In genomic region chr18:328928-329327, GRCh38 we compare ENCODE assay signal across 26 cellular contexts.
DNase-seq lines count a peak whose midpoint lies in the region; ATAC-seq, FAIRE-seq and TF ChIP-seq lines count a peak whose summit lies in the region.
"Had no signal": no experiment of that assay in that cellular context is flagged by ENCODE, and none has a peak within 500 bp of the region (broad histone marks: within the 10 kb centered on the region; RNA-seq: fewer than 3 reads in every experiment).

No MANE protein-coding gene starts in this region.

- no peaks in the 10 kb centered on the region for H3K9me3 Mint-ChIP-seq in neural progenitor cell
- H3K9me3 Mint-ChIP-seq: CD4-positive, alpha-beta memory T cell; CD8-positive, alpha-beta memory T cell had no signal

- H3K36me3 Mint-ChIP-seq in neural progenitor cell, result peaks cover 15% of the 10 kb centered on the region
- H3K36me3 Mint-ChIP-seq: CD14-positive monocyte; CD4-positive, alpha-beta memory T cell; CD4-positive, CD25-positive, alpha-beta regulatory T cell; CD8-positive, alpha-beta memory T cell had no signal

- H3K36me3 ChIP-seq in HepG2 (replicated peaks in 1 of 2; ENCODE audit: control insufficient read depth in 1 of 2, insufficient read depth in 2 of 2, low read length in 2 of 2) (no peaks in the 10 kb centered on the region), right lobe of liver (no peaks in the 10 kb centered on the region), K562 (ENCODE audit: control insufficient read depth, insufficient read depth, low read length) (no peaks in the 10 kb centered on the region), neural progenitor cell (no peaks in the 10 kb centered on the region)

- H3F3A ChIP-seq in neural progenitor cell (ENCODE audit: low read depth), result no peaks in the 10 kb centered on the region

- peak overlapping the region; percentile 11 for H3K27ac Mint-ChIP-seq in neural progenitor cell
- H3K27ac Mint-ChIP-seq: B cell; CD14-positive monocyte; CD4-positive, alpha-beta memory T cell; CD4-positive, CD25-positive, alpha-beta regulatory T cell; CD8-positive, alpha-beta memory T cell had no signal

- H3K4me1 Mint-ChIP-seq in neural progenitor cell, result no peaks in the 10 kb centered on the region
- H3K4me1 Mint-ChIP-seq: B cell; CD4-positive, alpha-beta memory T cell; CD4-positive, CD25-positive, alpha-beta regulatory T cell; CD8-positive, alpha-beta memory T cell had no signal

- no peak overlapping the region for H3K4me2 ChIP-seq in HepG2 (ENCODE audit: low read depth, low read length)
- no peak overlapping the region for H3K4me2 ChIP-seq in K562 (ENCODE audit: insufficient read depth, low read length)
- no peak overlapping the region for H3K4me2 ChIP-seq in neural progenitor cell
- H3K4me2 ChIP-seq: A549 had no signal

- H3K9ac ChIP-seq in HepG2 (ENCODE audit: insufficient read depth, low read depth, low read length) (no peak overlapping the region), K562 (ENCODE audit: insufficient read depth in 1 of 2, low read depth in 2 of 2, low read length in 2 of 2) (no peak overlapping the region), neural progenitor cell (no peak overlapping the region)

- TF ChIP-seq RAD21 in HepG2 (CRISPR knock-in tag; IDR thresholded peaks at IDR 0.05), result no peak
- no peak for TF ChIP-seq RAD21 in K562 (CRISPR knock-in tag; conservative IDR thresholded peaks at IDR 0.05 in 1 of 2, IDR thresholded peaks at IDR 0.05 in 1 of 2)

- POLR2A ChIA-PET in HepG2 (lab: Yijun Ruan, JAX) (no interaction called here), K562 (lab: Yijun Ruan, JAX) (interaction anchor here (0.7 to 1.2 kb wide), 5 partner anchors 12 to 299 kb away, joined by 3 to 4 read pairs (median 4); no protein-coding TSS in a partner anchor), HEK293T (lab: Yijun Ruan, JAX) (no interaction called here)

- TF ChIP-seq EP300 in HepG2 (IDR thresholded peaks at IDR 0.05; ENCODE audit: low read depth in 2 of 2, low read length in 2 of 2) (no peak), HepG2 (CRISPR knock-in tag; IDR thresholded peaks at IDR 0.05; ENCODE audit: borderline replicate concordance) (no peak), K562 (IDR thresholded peaks at IDR 0.05; ENCODE audit: low read length) (no peak)

- ATAC-seq in HepG2 (no peak), right lobe of liver (no peak), K562 (no peak)
- ATAC-seq: A549 had no signal

- TF ChIP-seq CTCF in HepG2 (CRISPR knock-in tag; IDR thresholded peaks at IDR 0.05) (no peak), right lobe of liver (IDR thresholded peaks at IDR 0.05) (no peak), K562 (IDR thresholded peaks at IDR 0.05 in 2 of 3, conservative IDR thresholded peaks at IDR 0.05 in 1 of 3; ENCODE audit: insufficient read depth in 2 of 3, low read depth in 1 of 3, low read length in 3 of 3) (no peak), neural progenitor cell (IDR thresholded peaks at IDR 0.05) (no peak)

- DNase-seq in HepG2 (ENCODE audit: low spot score) (no peak), right lobe of liver (no peak), K562 (ENCODE audit: extremely low read depth in 1 of 4, low spot score in 3 of 4) (no peak), neural progenitor cell (ENCODE audit: low spot score) (no peak), NOMO-1 (lab: John Stamatoyannopoulos, UW; ENCODE audit: unreplicated experiment in 2 of 2) (no peak), NCI-H2171 treated with DMSO at 0.1 percent for 48 hours (lab: John Stamatoyannopoulos, UW) (no peak), HEK293T (ENCODE audit: extremely low spot score) (no peak)
- DNase-seq: AML-193; C1 segment of cervical spinal cord; CD4-positive, alpha-beta memory T cell; CD4-positive, CD25-positive, alpha-beta regulatory T cell; CD8-positive, alpha-beta memory T cell; COR-L47; DMS 273 treated with DMSO at 0.1 percent for 48 hours; DMS153; DMS53; DMS79; DND-41; EL; GDM1 had no signal

- no TSS peak for BruUV-seq in HepG2 (replicated peaks; lab: Mats Ljungman, UMichigan)
- BruUV-seq in K562 (replicated peaks; lab: Mats Ljungman, UMichigan), result no TSS peak

- FAIRE-seq in HepG2 (lab: Jason Lieb, UNC) (no peak), K562 (lab: Jason Lieb, UNC) (no peak)
- FAIRE-seq: A549, GM12891, GM19239 had no signal

- TF ChIP-seq POLR2A in HepG2 (IDR thresholded peaks at IDR 0.05; ENCODE audit: insufficient read depth in 1 of 2, low read depth in 2 of 2, low read length in 2 of 2) (no peak), right lobe of liver (IDR thresholded peaks at IDR 0.05) (no peak), K562 (conservative IDR thresholded peaks at IDR 0.05) (no peak)

- peaks cover 2% of the 10 kb centered on the region for H3K27me3 Mint-ChIP-seq in neural progenitor cell (ENCODE audit: insufficient read depth, low read depth)
- H3K27me3 Mint-ChIP-seq: CD4-positive, CD25-positive, alpha-beta regulatory T cell had no signal

- H3K27me3 ChIP-seq in HepG2 (ENCODE audit: control insufficient read depth in 1 of 2, insufficient read depth in 2 of 2, low read length in 2 of 2), result no peaks in the 10 kb centered on the region
- no peaks in the 10 kb centered on the region for H3K27me3 ChIP-seq in right lobe of liver
- H3K27me3 ChIP-seq in K562 (ENCODE audit: control insufficient read depth in 2 of 2, insufficient read depth in 2 of 2, low read length in 2 of 2), result peaks cover 29 to 61% of the 10 kb centered on the region in 2 experiments
- H3K27me3 ChIP-seq in neural progenitor cell, result no peaks in the 10 kb centered on the region

- H3K9me3 ChIP-seq in HepG2 (ENCODE audit: low read length), result no peaks in the 10 kb centered on the region
- H3K9me3 ChIP-seq in right lobe of liver, result no peaks in the 10 kb centered on the region
- H3K9me3 ChIP-seq in K562 (replicated peaks; ENCODE audit: control insufficient read depth, insufficient read depth, low read depth, low read length), result no peaks in the 10 kb centered on the region
- H3K9me3 ChIP-seq in neural progenitor cell (ENCODE audit: low read depth), result no peaks in the 10 kb centered on the region
- H3K9me3 ChIP-seq: A549 had no signal

- H3K27ac ChIP-seq in HepG2 (ENCODE audit: extremely low read length, insufficient read depth, low read length) (no peak overlapping the region), right lobe of liver (no peak overlapping the region), K562 (ENCODE audit: extremely low read depth, low read depth, low read length) (no peak overlapping the region), neural progenitor cell (no peak overlapping the region)
- H3K27ac ChIP-seq: 22Rv1, A549 had no signal

- H3K4me1 ChIP-seq in HepG2 (ENCODE audit: insufficient read depth, low read length), result peaks cover 9% of the 10 kb centered on the region
- H3K4me1 ChIP-seq in right lobe of liver, result no peaks in the 10 kb centered on the region
- no peaks in the 10 kb centered on the region; a peak in 1 of 5 replicates for H3K4me1 ChIP-seq in K562 (replicated peaks in 1 of 2; ENCODE audit: control insufficient read depth in 2 of 2, insufficient read depth in 2 of 2, low read length in 2 of 2)
- H3K4me1 ChIP-seq in neural progenitor cell, result no peaks in the 10 kb centered on the region
- H3K4me1 ChIP-seq: A549 had no signal

- CTCF ChIA-PET in HepG2 (lab: Yijun Ruan, JAX; ENCODE audit: low intra/inter-chr PET ratio, low total read pairs), result no interaction called here
- CTCF ChIA-PET in K562 (lab: Yijun Ruan, JAX; ENCODE audit: low intra/inter-chr PET ratio), result no interaction called here
- CTCF ChIA-PET in HEK293T (lab: Yijun Ruan, JAX), result no interaction called here

- in situ Hi-C loops in HepG2 (cut with HindIII; ENCODE audit: extremely low pct_ligation_motif_present, low pct_unique_long_range_greater_than_20kb) (no loop called here), K562 (cut with MboI) (no loop called here)

- intact Hi-C loops in HepG2 (cut with micrococcal nuclease; ENCODE audit: unreplicated experiment) (no loop called here), right lobe of liver (cut with DNase I) (no loop called here), K562 (cut with micrococcal nuclease) (no loop called here)

- H3K79me2 ChIP-seq in HepG2 (ENCODE audit: insufficient read depth, low read length) (no peaks in the 10 kb centered on the region), K562 (ENCODE audit: control insufficient read depth, insufficient read depth, low read length) (no peaks in the 10 kb centered on the region), neural progenitor cell (ENCODE audit: low read depth) (no peaks in the 10 kb centered on the region)

- H4K20me1 ChIP-seq in HepG2 (ENCODE audit: insufficient read depth, low read length) (no peaks in the 10 kb centered on the region), K562 (replicated peaks; ENCODE audit: control insufficient read depth, insufficient read depth, low read length) (no peaks in the 10 kb centered on the region), neural progenitor cell (ENCODE audit: low read depth) (no peaks in the 10 kb centered on the region)

- no peaks in the 10 kb centered on the region for H3K9me1 ChIP-seq in K562 (ENCODE audit: control insufficient read depth, insufficient read depth, low read length)

- no peak overlapping the region for H2AFZ ChIP-seq in HepG2 (ENCODE audit: low read length)
- H2AFZ ChIP-seq in K562 (ENCODE audit: low read depth, low read length), result no peak overlapping the region
- no peak overlapping the region for H2AFZ ChIP-seq in neural progenitor cell (replicated peaks)

- 49% methylated on average over 4 of the region's 4 CpGs for WGBS in HepG2 (ENCODE audit: low lambda C conversion rate)
- 49% methylated on average over 2 of the region's 4 CpGs for WGBS in right lobe of liver (ENCODE audit: insufficient coverage, low coverage, low lambda C conversion rate, missing lambda C conversion rate)
- 2% methylated on average over 4 of the region's 4 CpGs for WGBS in K562 (ENCODE audit: insufficient coverage, low coverage, missing lambda C conversion rate)

- no peak overlapping the region for H3K4me3 Mint-ChIP-seq in neural progenitor cell
- H3K4me3 Mint-ChIP-seq: B cell; CD14-positive monocyte; CD4-positive, alpha-beta memory T cell; CD4-positive, CD25-positive, alpha-beta regulatory T cell; CD8-positive, alpha-beta memory T cell had no signal

- H3K4me3 ChIP-seq in HepG2 (replicated peaks in 1 of 3; ENCODE audit: insufficient read depth in 1 of 3, low read depth in 2 of 3, low read length in 3 of 3) (no peak overlapping the region), right lobe of liver (no peak overlapping the region), K562 (no peak overlapping the region), neural progenitor cell (no peak overlapping the region)
- H3K4me3 ChIP-seq: A549 had no signal

TF ChIP-seq in HepG2, 621 proteins besides CTCF, POLR2A, EP300 and RAD21 (continues in another document):
- TF ChIP-seq PRPF4 (IDR thresholded peaks at IDR 0.05; ENCODE audit: low read depth, low read length, poor library complexity, severe bottlenecking) (no peak), ARHGAP35 (CRISPR knock-in tag; IDR thresholded peaks at IDR 0.05; ENCODE audit: borderline replicate concordance) (no peak)

TF ChIP-seq in K562, 482 proteins besides CTCF, POLR2A, EP300 and RAD21 (continues in another document):
- TF ChIP-seq TAF7 (tag; IDR thresholded peaks at IDR 0.05), result no peak

TF ChIP-seq in HEK293T, 16 proteins besides CTCF, POLR2A, EP300 and RAD21 (continues in another document):
- TF ChIP-seq TARDBP (IDR thresholded peaks at IDR 0.05), result no peak
- no peak for TF ChIP-seq FOXK2 (IDR thresholded peaks at IDR 0.05)
- no peak for TF ChIP-seq L3MBTL2 (conservative IDR thresholded peaks at IDR 0.05)
- no peak for TF ChIP-seq SP1 (IDR thresholded peaks at IDR 0.05)
- TF ChIP-seq ARNT (IDR thresholded peaks at IDR 0.05), result no peak
- no peak for TF ChIP-seq HDGF (IDR thresholded peaks at IDR 0.05; ENCODE audit: borderline replicate concordance)

Comparison
In these comparisons a context has a peak if more than half of its experiments do, and no peak if none do; other contexts are left out.
1. Of the 241 proteins assayed by ChIP-seq in both HepG2 and K562: peak only in HepG2: none; only in K562: CREM; in both: none; in neither: 235; mixed calls (peak in some experiments, not most) for 5.